In genomic region chr5:137573376-137573775, GRCh38 we compare ENCODE assay signal across 15 cellular contexts.
DNase-seq lines count a peak whose midpoint lies in the region; ATAC-seq and TF ChIP-seq lines count a peak whose summit lies in the region.
"Had no signal": no experiment of that assay in that cellular context is flagged by ENCODE, and none has a peak within 500 bp of the region (broad histone marks: within the 10 kb centered on the region; RNA-seq: fewer than 3 reads in every experiment).

No MANE protein-coding gene starts in this region.

- H3K36me3 ChIP-seq in PC-3 (ENCODE audit: low read depth, low read length) = no peaks in the 10 kb centered on the region
- H3K36me3 ChIP-seq in osteoblast (ENCODE audit: insufficient read depth, low read length) = no peaks in the 10 kb centered on the region
- H3K36me3 ChIP-seq in right atrium auricular region = no peaks in the 10 kb centered on the region
- H3K36me3 ChIP-seq: HAP-1 had no signal

- POLR2A ChIA-PET in PC-3 (lab: Charles Lee; ENCODE audit: unreplicated experiment) = no interaction called here

- intact Hi-C loops in PC-3 (cut with micrococcal nuclease) = no loop called here

- no peaks in the 10 kb centered on the region for H3K9me2 ChIP-seq in PC-3 (replicated peaks; ENCODE audit: low read length)

- BruUV-seq in PC-3 (replicated peaks; lab: Mats Ljungman, UMichigan) = no TSS peak

- no peak overlapping the region for H3K4me3 ChIP-seq in PC-3 (ENCODE audit: low read length)
- H3K4me3 ChIP-seq in osteoblast (ENCODE audit: insufficient read depth, low read length) = no peak overlapping the region
- H3K4me3 ChIP-seq in right atrium auricular region = no peak overlapping the region
- H3K4me3 ChIP-seq: GM12878, HAP-1 had no signal

- H3F3A ChIP-seq in PC-3 (ENCODE audit: low read length, unreplicated experiment) = no peaks in the 10 kb centered on the region

- no peaks in the 10 kb centered on the region for H3K27me3 ChIP-seq in PC-3 (ENCODE audit: low read length)
- H3K27me3 ChIP-seq in osteoblast (ENCODE audit: insufficient read depth, low read length) = no peaks in the 10 kb centered on the region
- no peaks in the 10 kb centered on the region for H3K27me3 ChIP-seq in right atrium auricular region

- H3K9ac ChIP-seq in PC-3 (ENCODE audit: low read length) = no peak overlapping the region

- H3K4me2 ChIP-seq in PC-3 (ENCODE audit: low read length) (no peak overlapping the region), osteoblast (ENCODE audit: insufficient read depth, low read length) (no peak overlapping the region)

- CTCF ChIA-PET in PC-3 (lab: Charles Lee) = no interaction called here

- H2AFZ ChIP-seq in PC-3 (ENCODE audit: low read length) = no peak overlapping the region
- H2AFZ ChIP-seq in osteoblast (ENCODE audit: low read length) = no peak overlapping the region

- H3K4me1 ChIP-seq in PC-3 (ENCODE audit: insufficient read depth, low read length) = peaks cover 33% of the 10 kb centered on the region
- peaks cover 28% of the 10 kb centered on the region for H3K4me1 ChIP-seq in osteoblast (ENCODE audit: insufficient read depth, low read length)
- no peaks in the 10 kb centered on the region for H3K4me1 ChIP-seq in right atrium auricular region
- H3K4me1 ChIP-seq: HAP-1 had no signal

- H3K9me3 ChIP-seq in PC-3 (ENCODE audit: low read length) = no peaks in the 10 kb centered on the region
- H3K9me3 ChIP-seq in osteoblast (ENCODE audit: low read depth, low read length) = no peaks in the 10 kb centered on the region
- H3K9me3 ChIP-seq in right atrium auricular region = no peaks in the 10 kb centered on the region
- H3K9me3 ChIP-seq: HAP-1 had no signal

- H3K27ac ChIP-seq in PC-3 (ENCODE audit: low read length) (no peak overlapping the region), osteoblast (ENCODE audit: low read depth, low read length) (no peak overlapping the region), right atrium auricular region (no peak overlapping the region)

- H3K79me2 ChIP-seq in PC-3 (ENCODE audit: low read length) (no peaks in the 10 kb centered on the region), osteoblast (ENCODE audit: insufficient read depth, low read length) (no peaks in the 10 kb centered on the region)

- H4K20me1 ChIP-seq in PC-3 (ENCODE audit: low read length) (no peaks in the 10 kb centered on the region), osteoblast (ENCODE audit: insufficient read depth, low read length) (no peaks in the 10 kb centered on the region)

- DNase-seq in EH (ENCODE audit: low read depth) (peak; percentile 76), GM03348 (ENCODE audit: low spot score) (peak; percentile 24), PC-3 (peak; percentile 2), osteoblast (ENCODE audit: insufficient read length, low spot score, missing footprints) (peak; percentile 82), right atrium auricular region (ENCODE audit: low spot score) (no peak), DMS114 treated with DMSO at 0.1 percent for 48 hours (lab: John Stamatoyannopoulos, UW; ENCODE audit: unreplicated experiment) (no peak)
- DNase-seq: C1 segment of cervical spinal cord; CD4-positive, alpha-beta memory T cell; COR-L47; DMS79; GOT3; HFFc6 had no signal

- ATAC-seq in PC-3 (no peak), HG03095 (IDR thresholded peaks at IDR 0.05; ENCODE audit: unreplicated experiment) (no peak)
- ATAC-seq: GM12878 had no signal

- TF ChIP-seq CTCF in PC-3 (conservative IDR thresholded peaks at IDR 0.05; ENCODE audit: low read depth, low read length) (no peak), osteoblast (IDR thresholded peaks at IDR 0.05; ENCODE audit: extremely low read depth, low read depth, low read length) (no peak), right atrium auricular region (IDR thresholded peaks at IDR 0.05) (no peak)

Comparison
In these comparisons a context has a peak if more than half of its experiments do, and no peak if none do; other contexts are left out.
1. DNase-seq: peak in EH (single experiment), GM03348 (single experiment), PC-3 (single experiment) and osteoblast (single experiment); none in right atrium auricular region (single experiment) and DMS114 treated with DMSO at 0.1 percent for 48 hours (single experiment).